Comparison of ENCODE assay signal across 16 cellular contexts in genomic region chr1:29176567-29176966, GRCh38. TPM values are rescaled to one million over a fixed set of nuclear protein-coding genes. Genes with fewer than 3 reads are reported as not detected.
DNase-seq lines count a peak whose midpoint lies in the region; ATAC-seq and TF ChIP-seq lines count a peak whose summit lies in the region.
"Had no signal": no experiment of that assay in that cellular context is flagged by ENCODE, and none has a peak within 500 bp of the region (broad histone marks: within the 10 kb centered on the region; RNA-seq: fewer than 3 reads in every experiment).

No MANE protein-coding gene starts in this region.

- peaks cover 94% of the 10 kb centered on the region for H4K20me1 ChIP-seq in hepatocyte (ENCODE audit: insufficient read depth, poor library complexity, severe bottlenecking)

- peak overlapping the region; percentile 20 for H3K4me2 ChIP-seq in hepatocyte

- CTCF ChIA-PET in activated CD8-positive, alpha-beta memory T cell treated with anti-CD3 and anti-CD28 coated beads, Interleukin-2, amount 10 ng/mL, durations not matched to agents 7 days and 5 days (lab: Charles Lee), result interaction anchor here (1.7 kb wide), 1 partner anchor 9 kb away, joined by 5 read pairs; no protein-coding TSS in a partner anchor

- H2AFZ ChIP-seq in hepatocyte, result no peak overlapping the region

- H3K36me3 Mint-ChIP-seq in activated CD8-positive, alpha-beta memory T cell treated with anti-CD3 and anti-CD28 coated beads, Interleukin-2, amount 10 ng/mL, durations not matched to agents 7 days and 5 days, result peaks cover 51% of the 10 kb centered on the region
- peaks cover 2% of the 10 kb centered on the region for H3K36me3 Mint-ChIP-seq in T-helper 17 cell (ENCODE audit: low read depth)

- no peaks in the 10 kb centered on the region for H3K36me3 ChIP-seq in hepatocyte (replicated peaks; ENCODE audit: insufficient read depth, low read depth)
- H3K36me3 ChIP-seq in skeletal muscle tissue (ENCODE audit: control insufficient read depth in 3 of 3, insufficient read depth in 3 of 3, low read length in 3 of 3), result peaks cover 0 to 6% (median 4%) of the 10 kb centered on the region in 3 donors
- H3K36me3 ChIP-seq in lower lobe of right lung, result peaks cover 15% of the 10 kb centered on the region

- TF ChIP-seq CTCF in hepatocyte (IDR thresholded peaks at IDR 0.05; ENCODE audit: poor library complexity), result peak; percentile 9
- no peak for TF ChIP-seq CTCF in lower lobe of right lung (IDR thresholded peaks at IDR 0.05)

- peaks cover 95% of the 10 kb centered on the region for H3K79me2 ChIP-seq in hepatocyte

- no peaks in the 10 kb centered on the region for H3K9me3 ChIP-seq in T-helper 17 cell (ENCODE audit: control insufficient read depth, low read length, poor library complexity, severe bottlenecking)
- no peaks in the 10 kb centered on the region for H3K9me3 ChIP-seq in hepatocyte (ENCODE audit: low read depth)
- no peaks in the 10 kb centered on the region for H3K9me3 ChIP-seq in skeletal muscle tissue (ENCODE audit: control insufficient read depth in 3 of 3, low read length in 3 of 3)
- H3K9me3 ChIP-seq in lower lobe of right lung, result no peaks in the 10 kb centered on the region

- H3K4me3 ChIP-seq in hepatocyte, result no peak overlapping the region
- no peak overlapping the region for H3K4me3 ChIP-seq in skeletal muscle tissue (ENCODE audit: low read length in 3 of 3)
- no peak overlapping the region for H3K4me3 ChIP-seq in lower lobe of right lung

- peak overlapping the region; percentile 13 for H3K27ac Mint-ChIP-seq in activated CD8-positive, alpha-beta memory T cell treated with anti-CD3 and anti-CD28 coated beads, Interleukin-2, amount 10 ng/mL, durations not matched to agents 7 days and 5 days
- H3K27ac Mint-ChIP-seq in T-helper 17 cell, result no peak overlapping the region

- peaks cover 24% of the 10 kb centered on the region for H3K4me1 ChIP-seq in hepatocyte (ENCODE audit: insufficient read depth)
- peaks cover 23 to 42% (median 29%) of the 10 kb centered on the region in 3 donors for H3K4me1 ChIP-seq in skeletal muscle tissue (ENCODE audit: control insufficient read depth in 3 of 3, insufficient read depth in 3 of 3, low read length in 3 of 3)
- H3K4me1 ChIP-seq in lower lobe of right lung, result peaks cover 70% of the 10 kb centered on the region

- intact Hi-C loops in lower lobe of right lung (cut with DNase I), result no loop called here

- H3K27me3 ChIP-seq in hepatocyte (no peaks in the 10 kb centered on the region), skeletal muscle tissue (ENCODE audit: control insufficient read depth in 3 of 3, insufficient read depth in 3 of 3, low read length in 3 of 3) (no peaks in the 10 kb centered on the region), lower lobe of right lung (ENCODE audit: low read depth) (no peaks in the 10 kb centered on the region)

- no peak overlapping the region for H3K9ac ChIP-seq in skeletal muscle tissue (ENCODE audit: low read depth in 1 of 3, low read length in 3 of 3)

- H3K9me2 ChIP-seq in hepatocyte (replicated peaks; ENCODE audit: insufficient read depth), result no peaks in the 10 kb centered on the region

- WGBS in hepatocyte (ENCODE audit: low lambda C conversion rate, missing lambda C conversion rate), result 71% methylated on average over 4 of the region's 4 CpGs

- peak overlapping the region; percentile 6 for H3K4me3 Mint-ChIP-seq in activated CD8-positive, alpha-beta memory T cell treated with anti-CD3 and anti-CD28 coated beads, Interleukin-2, amount 10 ng/mL, durations not matched to agents 7 days and 5 days
- peak overlapping the region; percentile 36 for H3K4me3 Mint-ChIP-seq in T-helper 17 cell

- H3K9me3 Mint-ChIP-seq in activated CD8-positive, alpha-beta memory T cell treated with anti-CD3 and anti-CD28 coated beads, Interleukin-2, amount 10 ng/mL, durations not matched to agents 7 days and 5 days (ENCODE audit: low read depth), result no peaks in the 10 kb centered on the region

- peaks cover 50% of the 10 kb centered on the region for H3K4me1 Mint-ChIP-seq in activated CD8-positive, alpha-beta memory T cell treated with anti-CD3 and anti-CD28 coated beads, Interleukin-2, amount 10 ng/mL, durations not matched to agents 7 days and 5 days
- peaks cover 46% of the 10 kb centered on the region for H3K4me1 Mint-ChIP-seq in T-helper 17 cell

- H3K27ac ChIP-seq in hepatocyte, result peak overlapping the region; percentile 66
- peak overlapping the region; percentile 11 for H3K27ac ChIP-seq in skeletal muscle tissue (ENCODE audit: low read depth, low read length)
- H3K27ac ChIP-seq in lower lobe of right lung, result no peak overlapping the region

- no peak for DNase-seq in activated CD8-positive, alpha-beta memory T cell treated with anti-CD3 and anti-CD28 coated beads, Interleukin-2, amount 10 ng/mL, durations not matched to agents 7 days and 5 days
- no peak for DNase-seq in activated CD8-positive, alpha-beta memory T cell treated with anti-CD3 and anti-CD28 coated beads, Interleukin-2, amount 50 U/mL, for 48 hours
- DNase-seq in T-helper 17 cell (no peak), hepatocyte (ENCODE audit: low spot score) (no peak), lower lobe of right lung (no peak)
- DNase-seq: activated CD8-positive, alpha-beta memory T cell treated with anti-CD3 and anti-CD28 coated beads, Interleukin-2, amount 50 U/mL, for 4 hours; amniotic stem cell; DMS79 treated with DMSO at 0.1 percent for 48 hours; GOT3; left ventricle myocardium superior; NCI-H345; occipital lobe had no signal

- H3K27me3 Mint-ChIP-seq in activated CD8-positive, alpha-beta memory T cell treated with anti-CD3 and anti-CD28 coated beads, Interleukin-2, amount 10 ng/mL, durations not matched to agents 7 days and 5 days, result no peaks in the 10 kb centered on the region
- H3K27me3 Mint-ChIP-seq in T-helper 17 cell, result no peaks in the 10 kb centered on the region

- no peak for ATAC-seq in activated CD8-positive, alpha-beta memory T cell treated with anti-CD3 and anti-CD28 coated beads, Interleukin-2, amount 10 ng/mL, durations not matched to agents 7 days and 5 days
- no peak for ATAC-seq in T-helper 17 cell
- ATAC-seq in HG03432 (IDR thresholded peaks at IDR 0.05; ENCODE audit: unreplicated experiment), result no peak
- no peak for ATAC-seq in GM19397 (IDR thresholded peaks at IDR 0.05; ENCODE audit: unreplicated experiment)
- no peak for ATAC-seq in lower lobe of right lung
- ATAC-seq: left ventricle myocardium superior, Panc1 had no signal

RNA-seq across cellular contexts. Expression of gene SRSF4, which starts 5.1 kb away (rescaled TPM):
- 100 to 1,000 TPM; 145 to 147 TPM for total RNA-seq in activated CD8-positive, alpha-beta memory T cell treated with anti-CD3 and anti-CD28 coated beads, Interleukin-2, amount 10 ng/mL, durations not matched to agents 7 days and 5 days
- 100 to 1,000 TPM in 1 of 2 donors, 10 to 100 TPM in 1; 88.8 to 103 TPM for total RNA-seq in T-helper 17 cell
- 42.2 and 53.2 TPM in 2 replicates for total RNA-seq in hepatocyte
- 71.4 and 84.7 TPM in 2 replicates for polyA plus RNA-seq in hepatocyte
- total RNA-seq in skeletal muscle tissue, result 39.1 TPM
- 73.9 TPM for total RNA-seq in lower lobe of right lung

RNA-seq across cellular contexts. Expression of gene TMEM200B, which starts 52.9 kb away (rescaled TPM):
- total RNA-seq in activated CD8-positive, alpha-beta memory T cell treated with anti-CD3 and anti-CD28 coated beads, Interleukin-2, amount 10 ng/mL, durations not matched to agents 7 days and 5 days, result under 1 TPM in 1 of 2 experiments, not detected in 1; 0.09 TPM
- total RNA-seq in T-helper 17 cell (not detected), hepatocyte (8.2 and 10.7 TPM in 2 replicates), skeletal muscle tissue (6.8 TPM), lower lobe of right lung (4.3 TPM)
- polyA plus RNA-seq in hepatocyte, result 8.3 and 11.0 TPM in 2 replicates

RNA-seq across cellular contexts. Expression of gene MECR, which starts 54.2 kb away (rescaled TPM):
- 10 to 100 TPM; 24.5 to 26.9 TPM for total RNA-seq in activated CD8-positive, alpha-beta memory T cell treated with anti-CD3 and anti-CD28 coated beads, Interleukin-2, amount 10 ng/mL, durations not matched to agents 7 days and 5 days
- total RNA-seq in T-helper 17 cell (1 to 10 TPM; 7.6 to 8.0 TPM), hepatocyte (10.8 and 14.2 TPM in 2 replicates), skeletal muscle tissue (25.1 TPM), lower lobe of right lung (16.9 TPM)
- polyA plus RNA-seq in hepatocyte, result 32.6 and 35.2 TPM in 2 replicates

RNA-seq across cellular contexts. Expression of gene PTPRU, which starts 59.8 kb away (rescaled TPM):
- under 1 TPM; 0.47 to 0.64 TPM for total RNA-seq in activated CD8-positive, alpha-beta memory T cell treated with anti-CD3 and anti-CD28 coated beads, Interleukin-2, amount 10 ng/mL, durations not matched to agents 7 days and 5 days
- total RNA-seq in T-helper 17 cell (not detected), hepatocyte (29.6 and 34.3 TPM in 2 replicates), skeletal muscle tissue (27.1 TPM), lower lobe of right lung (35.1 TPM)
- polyA plus RNA-seq in hepatocyte, result 29.9 and 38.7 TPM in 2 replicates
